In the genomic region with DNA sequence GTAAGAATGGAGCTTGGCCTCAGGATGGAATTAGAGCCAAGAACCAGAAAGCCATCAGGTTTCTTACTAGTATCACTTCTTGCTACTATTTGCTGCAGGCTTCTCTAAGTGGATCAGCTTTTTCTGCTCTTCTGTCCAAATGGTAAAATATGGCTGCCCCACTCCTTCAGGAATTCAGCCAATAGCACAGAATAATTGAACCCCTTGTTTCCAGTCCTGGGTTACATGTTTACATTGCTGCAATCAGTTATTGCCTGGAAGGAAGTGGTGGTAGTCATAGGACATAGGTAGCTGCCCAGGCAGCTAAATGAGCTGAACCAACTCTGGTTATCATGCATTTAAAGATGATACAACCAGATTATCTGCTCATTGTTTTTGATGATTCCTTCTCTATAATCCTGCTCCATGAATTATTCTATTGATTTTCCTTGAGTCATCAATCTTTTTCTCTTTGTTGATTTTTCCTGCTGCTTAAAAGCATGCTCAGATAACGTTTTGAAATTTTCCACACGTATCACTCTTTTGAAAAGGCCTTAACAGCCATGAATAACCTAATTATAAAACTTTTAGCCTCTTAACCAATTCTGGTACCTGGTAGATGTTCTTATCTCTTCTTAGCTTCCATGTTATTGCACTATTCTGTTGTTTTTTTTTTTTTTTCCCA, we compare ENCODE assay signal across 1 cellular context.
TF ChIP-seq lines count a peak whose summit lies in the region.

No MANE protein-coding gene starts in this region.

TF ChIP-seq in HepG2, 621 proteins besides CTCF, POLR2A, EP300 and RAD21 (continued from another document and continues in another):
- TF ChIP-seq HNF1A (IDR thresholded peaks at IDR 0.05; ENCODE audit: low read depth): peak; percentile 47; the same call in 1 of the 2 replicates
- TF ChIP-seq HNF1A (CRISPR knock-in tag; IDR thresholded peaks at IDR 0.05; ENCODE audit: borderline replicate concordance): no peak
- TF ChIP-seq RCOR2 (CRISPR knock-in tag; IDR thresholded peaks at IDR 0.05): peak; percentile 73
- peak; percentile 63 for TF ChIP-seq SAP130 (CRISPR knock-in tag; IDR thresholded peaks at IDR 0.05; ENCODE audit: low read depth)
- TF ChIP-seq PHF21A (CRISPR knock-in tag; IDR thresholded peaks at IDR 0.05): peak; percentile 54; the same call in 1 of the 2 replicates
- peak; percentile 43; the same call in 1 of the 2 replicates for TF ChIP-seq MAFF (IDR thresholded peaks at IDR 0.05; ENCODE audit: low read depth, low read length)
- TF ChIP-seq TFE3 (CRISPR knock-in tag; IDR thresholded peaks at IDR 0.05): peak; percentile 89
- 0 out of 2 replicates have a peak, but pooled peaks have one; percentile 12 for TF ChIP-seq ZSCAN12 (CRISPR knock-in tag; IDR thresholded peaks at IDR 0.05)
- TF ChIP-seq ATF4 (CRISPR knock-in tag; IDR thresholded peaks at IDR 0.05): peak in 1 of 2 experiments; percentile 55; a peak in 1 of 4 replicates
- TF ChIP-seq ZHX2 (IDR thresholded peaks at IDR 0.05; ENCODE audit: low read depth): peak; percentile 41; the same call in 1 of the 2 replicates
- TF ChIP-seq ZHX2 (CRISPR knock-in tag; IDR thresholded peaks at IDR 0.05; ENCODE audit: borderline replicate concordance): no peak
- TF ChIP-seq THAP7 (CRISPR knock-in tag; IDR thresholded peaks at IDR 0.05): no peak
- TF ChIP-seq MAFK (conservative IDR thresholded peaks at IDR 0.05 in 1 of 2, IDR thresholded peaks at IDR 0.05 in 1 of 2; ENCODE audit: low read length in 2 of 2): peak; percentile 45 to 71
- peak; percentile 99 for TF ChIP-seq FOXA3 (CRISPR knock-in tag; IDR thresholded peaks at IDR 0.05)
- peak; percentile 35; the same call in 1 of the 2 replicates for TF ChIP-seq ZNF12 (CRISPR knock-in tag; IDR thresholded peaks at IDR 0.05)
- peak; percentile 71; the same call in 1 of the 2 replicates for TF ChIP-seq ELF3 (CRISPR knock-in tag; IDR thresholded peaks at IDR 0.05)
- peak; percentile 54; the same call in 1 of the 2 replicates for TF ChIP-seq HMG20A (CRISPR knock-in tag; IDR thresholded peaks at IDR 0.05; ENCODE audit: borderline replicate concordance)
- TF ChIP-seq POGK (CRISPR knock-in tag; conservative IDR thresholded peaks at IDR 0.05): 0 out of 2 replicates have a peak, but pooled peaks have one; percentile 53
- TF ChIP-seq HOXD1 (CRISPR knock-in tag; IDR thresholded peaks at IDR 0.05): 0 out of 2 replicates have a peak, but pooled peaks have one; percentile 17
- 0 out of 2 replicates have a peak, but pooled peaks have one; percentile 27 for TF ChIP-seq TGIF2 (CRISPR knock-in tag; IDR thresholded peaks at IDR 0.05)
- TF ChIP-seq, protein P1, sequence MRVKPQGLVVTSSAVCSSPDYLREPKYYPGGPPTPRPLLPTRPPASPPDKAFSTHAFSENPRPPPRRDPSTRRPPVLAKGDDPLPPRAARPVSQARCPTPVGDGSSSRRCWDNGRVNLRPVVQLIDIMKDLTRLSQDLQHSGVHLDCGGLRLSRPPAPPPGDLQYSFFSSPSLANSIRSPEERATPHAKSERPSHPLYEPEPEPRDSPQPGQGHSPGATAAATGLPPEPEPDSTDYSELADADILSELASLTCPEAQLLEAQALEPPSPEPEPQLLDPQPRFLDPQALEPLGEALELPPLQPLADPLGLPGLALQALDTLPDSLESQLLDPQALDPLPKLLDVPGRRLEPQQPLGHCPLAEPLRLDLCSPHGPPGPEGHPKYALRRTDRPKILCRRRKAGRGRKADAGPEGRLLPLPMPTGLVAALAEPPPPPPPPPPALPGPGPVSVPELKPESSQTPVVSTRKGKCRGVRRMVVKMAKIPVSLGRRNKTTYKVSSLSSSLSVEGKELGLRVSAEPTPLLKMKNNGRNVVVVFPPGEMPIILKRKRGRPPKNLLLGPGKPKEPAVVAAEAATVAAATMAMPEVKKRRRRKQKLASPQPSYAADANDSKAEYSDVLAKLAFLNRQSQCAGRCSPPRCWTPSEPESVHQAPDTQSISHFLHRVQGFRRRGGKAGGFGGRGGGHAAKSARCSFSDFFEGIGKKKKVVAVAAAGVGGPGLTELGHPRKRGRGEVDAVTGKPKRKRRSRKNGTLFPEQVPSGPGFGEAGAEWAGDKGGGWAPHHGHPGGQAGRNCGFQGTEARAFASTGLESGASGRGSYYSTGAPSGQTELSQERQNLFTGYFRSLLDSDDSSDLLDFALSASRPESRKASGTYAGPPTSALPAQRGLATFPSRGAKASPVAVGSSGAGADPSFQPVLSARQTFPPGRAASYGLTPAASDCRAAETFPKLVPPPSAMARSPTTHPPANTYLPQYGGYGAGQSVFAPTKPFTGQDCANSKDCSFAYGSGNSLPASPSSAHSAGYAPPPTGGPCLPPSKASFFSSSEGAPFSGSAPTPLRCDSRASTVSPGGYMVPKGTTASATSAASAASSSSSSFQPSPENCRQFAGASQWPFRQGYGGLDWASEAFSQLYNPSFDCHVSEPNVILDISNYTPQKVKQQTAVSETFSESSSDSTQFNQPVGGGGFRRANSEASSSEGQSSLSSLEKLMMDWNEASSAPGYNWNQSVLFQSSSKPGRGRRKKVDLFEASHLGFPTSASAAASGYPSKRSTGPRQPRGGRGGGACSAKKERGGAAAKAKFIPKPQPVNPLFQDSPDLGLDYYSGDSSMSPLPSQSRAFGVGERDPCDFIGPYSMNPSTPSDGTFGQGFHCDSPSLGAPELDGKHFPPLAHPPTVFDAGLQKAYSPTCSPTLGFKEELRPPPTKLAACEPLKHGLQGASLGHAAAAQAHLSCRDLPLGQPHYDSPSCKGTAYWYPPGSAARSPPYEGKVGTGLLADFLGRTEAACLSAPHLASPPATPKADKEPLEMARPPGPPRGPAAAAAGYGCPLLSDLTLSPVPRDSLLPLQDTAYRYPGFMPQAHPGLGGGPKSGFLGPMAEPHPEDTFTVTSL (CRISPR knock-in tag; IDR thresholded peaks at IDR 0.05; ENCODE audit: borderline replicate concordance): peak; percentile 82; the same call in 1 of the 2 replicates
- peak; percentile 54; the same call in 1 of the 2 replicates for TF ChIP-seq HDAC1 (CRISPR knock-in tag; IDR thresholded peaks at IDR 0.05)
- peak; percentile 44; the same call in 1 of the 2 replicates for TF ChIP-seq MIER2 (CRISPR knock-in tag; IDR thresholded peaks at IDR 0.05)
- TF ChIP-seq FOXA1 (IDR thresholded peaks at IDR 0.05): no peak
- peak; percentile 97 for TF ChIP-seq FOXA1 (CRISPR knock-in tag; IDR thresholded peaks at IDR 0.05)
- peak; percentile 25; the same call in 1 of the 2 replicates for TF ChIP-seq ZGPAT (CRISPR knock-in tag; IDR thresholded peaks at IDR 0.05)
- peak; percentile 52; the same call in 1 of the 2 replicates for TF ChIP-seq SOX5 (CRISPR knock-in tag; IDR thresholded peaks at IDR 0.05; ENCODE audit: borderline replicate concordance)
